ENCODE assay signal across 8 cellular contexts in genomic region chr7:137934941-137935848, GRCh38.
DNase-seq lines count a peak whose midpoint lies in the region; ATAC-seq and TF ChIP-seq lines count a peak whose summit lies in the region.

No MANE protein-coding gene starts in this region.

- H3K9ac ChIP-seq in mesendoderm (ENCODE audit: low read length): no peak overlapping the region
- H3K9ac ChIP-seq in endodermal cell (ENCODE audit: extremely low read depth, low read length, poor library complexity, severe bottlenecking): no peak overlapping the region

- WGBS in mesendoderm (ENCODE audit: extremely low coverage, insufficient coverage, low lambda C conversion rate): no CpG with 5 or more reads among the region's 7 CpGs
- WGBS in endodermal cell (ENCODE audit: insufficient coverage in 1 of 2, insufficient read length in 1 of 2), 2 experiments: 90 to 92% methylated on average over 5 to 7 of the region's 7 CpGs
- WGBS in prostate gland: 54% methylated on average over 7 of the region's 7 CpGs

- no peak overlapping the region for H4K8ac ChIP-seq in mesendoderm (ENCODE audit: low read depth, low read length)

- H3K9me3 ChIP-seq in KOPT-K1 (ENCODE audit: insufficient read depth, low read length, poor library complexity, severe bottlenecking) (no peaks in the 10 kb centered on the region), endodermal cell (ENCODE audit: control insufficient read depth, low read length) (no peaks in the 10 kb centered on the region), prostate gland (no peaks in the 10 kb centered on the region)

- H3K79me1 ChIP-seq in mesendoderm (ENCODE audit: low read length): peaks cover 29% of the 10 kb centered on the region

- H3K27ac ChIP-seq in KOPT-K1 (ENCODE audit: low read depth, low read length, poor library complexity, severe bottlenecking) (peak overlapping the region; percentile 44), mesendoderm (ENCODE audit: low read depth, low read length) (no peak overlapping the region), endodermal cell (ENCODE audit: low read depth, low read length) (no peak overlapping the region), prostate gland (no peak overlapping the region)

- no peak overlapping the region for H4K5ac ChIP-seq in mesendoderm (ENCODE audit: low read length)

- H3K18ac ChIP-seq in mesendoderm (ENCODE audit: low read length): no peak overlapping the region

- H3K36me3 Mint-ChIP-seq in endodermal cell (ENCODE audit: low read depth): no peaks in the 10 kb centered on the region

- H3K4me3 ChIP-seq in mesendoderm (ENCODE audit: low read length) (no peak overlapping the region), endodermal cell (ENCODE audit: low read length) (no peak overlapping the region), prostate gland (no peak overlapping the region)

- peaks cover 51% of the 10 kb centered on the region for H3K4me1 Mint-ChIP-seq in endodermal cell

- no peak overlapping the region for H3K4me2 ChIP-seq in mesendoderm (ENCODE audit: low read length)

- H3K4me1 ChIP-seq in mesendoderm (ENCODE audit: control insufficient read depth, low read depth, low read length) (peaks cover 28% of the 10 kb centered on the region), endodermal cell (ENCODE audit: control insufficient read depth, insufficient read depth, low read length) (peaks cover 10% of the 10 kb centered on the region), prostate gland (replicated peaks) (peaks cover 6% of the 10 kb centered on the region)

- no peak overlapping the region for H2BK120ac ChIP-seq in mesendoderm (ENCODE audit: low read depth, low read length)

- H2BK5ac ChIP-seq in mesendoderm (ENCODE audit: low read length): no peak overlapping the region

- H3K27ac Mint-ChIP-seq in endodermal cell: no peak overlapping the region

- H2BK15ac ChIP-seq in mesendoderm (replicated peaks; ENCODE audit: low read depth): no peak overlapping the region

- DNase-seq in mesendoderm (peak; percentile 30), endodermal cell (no peak), prostate gland (ENCODE audit: low spot score) (no peak), activated gamma-delta T cell (lab: John Stamatoyannopoulos, UW) (no peak)
- DNase-seq in activated CD4-positive, alpha-beta T cell treated with anti-CD3 and anti-CD28 coated beads, Interleukin-2, amount 50 U/mL, for 48 hours: no peak

- H3K4ac ChIP-seq in mesendoderm (ENCODE audit: low read depth, low read length): no peak overlapping the region

- H3K27me3 ChIP-seq in mesendoderm (ENCODE audit: insufficient read depth, low read length, poor library complexity): no peaks in the 10 kb centered on the region
- H3K27me3 ChIP-seq in endodermal cell (ENCODE audit: control insufficient read depth, insufficient read depth, low read length, poor library complexity, severe bottlenecking): no peaks in the 10 kb centered on the region
- no peaks in the 10 kb centered on the region for H3K27me3 ChIP-seq in prostate gland (replicated peaks; ENCODE audit: insufficient read depth)

- H3K36me3 ChIP-seq in KOPT-K1 (ENCODE audit: insufficient read depth, low read length) (no peaks in the 10 kb centered on the region), mesendoderm (ENCODE audit: control insufficient read depth, insufficient read depth, low read length) (no peaks in the 10 kb centered on the region), endodermal cell (ENCODE audit: control insufficient read depth, insufficient read depth, low read length) (no peaks in the 10 kb centered on the region), prostate gland (no peaks in the 10 kb centered on the region)

- ATAC-seq in GM18502 (IDR thresholded peaks at IDR 0.05; ENCODE audit: poor library complexity, unreplicated experiment): peak; percentile 91
- peak; percentile 83 for ATAC-seq in GM21619 (IDR thresholded peaks at IDR 0.05; ENCODE audit: unreplicated experiment)

- no peak overlapping the region for H3K56ac ChIP-seq in mesendoderm (ENCODE audit: low read length)

- no peak overlapping the region for H3K4me3 Mint-ChIP-seq in endodermal cell

- TF ChIP-seq CTCF in endodermal cell (conservative IDR thresholded peaks at IDR 0.05) (no peak), prostate gland (IDR thresholded peaks at IDR 0.05) (no peak)

- no peaks in the 10 kb centered on the region for H3K27me3 Mint-ChIP-seq in endodermal cell (ENCODE audit: insufficient read depth)

- intact Hi-C loops in prostate gland (cut with DNase I): no loop called here

- H3K23ac ChIP-seq in mesendoderm (ENCODE audit: low read length): no peak overlapping the region

- H3K79me2 ChIP-seq in mesendoderm (ENCODE audit: control insufficient read depth, insufficient read depth, low read length): peaks cover 48% of the 10 kb centered on the region

- TF ChIP-seq POLR2A in prostate gland (IDR thresholded peaks at IDR 0.05): no peak

- no peak overlapping the region for H2AK5ac ChIP-seq in mesendoderm (ENCODE audit: low read length)

- H3K9me3 Mint-ChIP-seq in endodermal cell: no peaks in the 10 kb centered on the region
